In the genomic region with DNA sequence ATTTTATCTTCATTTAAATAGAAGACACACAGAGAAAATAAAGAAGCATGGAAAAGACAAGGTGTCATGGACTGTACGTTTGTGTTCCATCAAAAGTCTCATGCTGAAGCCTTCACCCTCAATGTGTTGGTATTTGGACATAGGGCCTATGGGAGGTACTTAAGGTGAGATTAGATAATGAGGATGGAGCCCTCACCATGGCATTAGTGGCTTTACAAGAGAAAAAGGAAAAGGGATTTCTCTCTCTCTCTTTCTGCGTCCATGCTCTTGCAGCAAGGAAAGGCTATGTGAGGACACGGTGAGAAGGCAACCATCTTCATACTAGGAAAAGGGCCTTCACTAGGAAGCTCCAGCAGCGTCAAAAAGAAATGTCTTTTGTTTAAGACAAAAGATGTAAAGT, we compare ENCODE assay signal across 21 cellular contexts.
"Had no signal": no experiment of that assay in that cellular context is flagged by ENCODE, and none has a peak within 500 bp of the region (broad histone marks: within the 10 kb centered on the region; RNA-seq: fewer than 3 reads in every experiment).

No MANE protein-coding gene starts in this region.

- H3K9me3 ChIP-seq: esophagus muscularis mucosa, left lung, ovary, psoas muscle, tibial artery had no signal

- H3K4me1 Mint-ChIP-seq: activated naive CD4-positive, alpha-beta T cell treated with anti-CD3 and anti-CD28 coated beads, Interleukin-2, amount 10 ng/mL, durations not matched to agents 7 days and 5 days; neural crest cell had no signal

- H3K4me3 ChIP-seq: coronary artery, esophagus muscularis mucosa, left lung, ovary, psoas muscle, tibial artery had no signal

- H3K4me3 Mint-ChIP-seq: activated naive CD4-positive, alpha-beta T cell treated with anti-CD3 and anti-CD28 coated beads, Interleukin-2, amount 10 ng/mL, durations not matched to agents 7 days and 5 days; neural crest cell had no signal

- H3K27me3 Mint-ChIP-seq: activated naive CD4-positive, alpha-beta T cell treated with anti-CD3 and anti-CD28 coated beads, Interleukin-2, amount 10 ng/mL, durations not matched to agents 7 days and 5 days had no signal

- H3K4me1 ChIP-seq: esophagus muscularis mucosa, left lung, psoas muscle, tibial artery had no signal

- H3K9me3 Mint-ChIP-seq: neural crest cell had no signal

- DNase-seq: activated CD4-positive, alpha-beta T cell treated with anti-CD3 and anti-CD28 coated beads, Interleukin-2, amount 50 U/mL, for 1 hour; activated CD4-positive, CD25-positive, alpha-beta regulatory T cell treated with anti-CD3 and anti-CD28 coated beads, Interleukin-2, amount 50 U/mL, for 72 hours; activated CD8-positive, alpha-beta memory T cell treated with anti-CD3 and anti-CD28 coated beads for 24 hours; activated CD8-positive, alpha-beta memory T cell treated with anti-CD3 and anti-CD28 coated beads, Interleukin-2, amount 50 U/mL, for 48 hours; activated effector memory CD4-positive, alpha-beta T cell treated with Interleukin-2 at 50 U/mL for 16 hours; activated naive CD4-positive, alpha-beta T cell treated with anti-CD3 and anti-CD28 coated beads, Interleukin-2, amount 10 ng/mL, durations not matched to agents 7 days and 5 days; activated T-cell treated with anti-CD3 and anti-CD28 coated beads, Interleukin-2, amount 50 U/mL, for 48 hours; aorta; effector CD4-positive, alpha-beta T cell; left lung; ovary; psoas muscle; right cardiac atrium; stimulated activated naive CD8-positive, alpha-beta T cell treated with anti-CD3 and anti-CD28 coated beads, Interleukin-15, Interleukin-2, amounts not matched to agents 100 U/mL and 50 U/mL, for 24 hours; substantia nigra; T-helper 1 cell; T1000; tibial artery had no signal

- H3K27ac Mint-ChIP-seq: activated naive CD4-positive, alpha-beta T cell treated with anti-CD3 and anti-CD28 coated beads, Interleukin-2, amount 10 ng/mL, durations not matched to agents 7 days and 5 days had no signal

- ATAC-seq: left lung; psoas muscle; right cardiac atrium; stimulated activated naive CD8-positive, alpha-beta T cell treated with anti-CD3 and anti-CD28 coated beads, Interleukin-15, Interleukin-2, amounts not matched to agents 100 U/mL and 50 U/mL, for 24 hours had no signal

- H3K27ac ChIP-seq: coronary artery, esophagus muscularis mucosa, left lung, ovary, psoas muscle, tibial artery had no signal

- H3K36me3 Mint-ChIP-seq: activated naive CD4-positive, alpha-beta T cell treated with anti-CD3 and anti-CD28 coated beads, Interleukin-2, amount 10 ng/mL, durations not matched to agents 7 days and 5 days had no signal

- H3K27me3 ChIP-seq: esophagus muscularis mucosa, left lung, ovary, tibial artery had no signal

- H3K36me3 ChIP-seq: esophagus muscularis mucosa, left lung, ovary, tibial artery had no signal
